29 cellular contexts compared by ENCODE assay signal in the genomic region with DNA sequence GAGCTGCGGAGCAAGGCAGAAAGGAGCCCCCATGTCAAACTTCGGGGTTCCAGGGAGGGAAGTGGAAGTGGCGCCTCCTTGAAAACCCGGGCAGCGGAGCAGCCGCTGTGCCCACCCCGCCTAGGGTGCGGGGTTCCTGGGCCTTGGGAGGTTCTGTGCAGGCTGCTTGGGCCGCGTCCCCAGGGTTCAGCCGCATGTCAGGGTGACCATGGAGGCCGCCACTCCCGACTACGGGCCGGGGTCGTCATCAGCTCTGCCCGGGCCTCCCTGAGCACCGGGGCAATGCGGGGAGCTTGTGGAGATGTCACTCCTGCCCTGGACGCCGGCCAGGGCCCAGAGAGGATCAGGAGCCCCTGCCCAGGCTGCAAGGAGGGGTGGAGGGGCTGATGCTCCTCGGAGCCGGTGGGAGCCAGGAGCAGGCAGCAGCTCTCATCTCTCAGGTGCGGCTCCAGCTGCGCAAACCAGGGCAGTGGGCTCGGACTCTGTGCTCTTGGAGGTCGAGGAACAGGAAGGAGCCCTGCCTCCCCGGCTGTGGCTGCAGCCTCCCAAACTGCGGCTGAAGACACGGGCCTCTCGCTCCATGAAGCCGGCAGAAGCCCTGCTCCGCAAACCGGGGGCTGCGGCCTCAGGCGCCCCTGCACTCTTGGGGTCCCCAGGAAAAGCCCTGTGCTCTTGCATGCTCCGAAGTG.
"Had no signal": no experiment of that assay in that cellular context is flagged by ENCODE, and none has a peak within 500 bp of the region (broad histone marks: within the 10 kb centered on the region; RNA-seq: fewer than 3 reads in every experiment).

No MANE protein-coding gene starts in this region.

- H3K27me3 ChIP-seq: adrenal gland, ascending aorta, breast epithelium, cardiac muscle cell had no signal

- H3K36me3 ChIP-seq: adrenal gland, ascending aorta, breast epithelium, cardiac muscle cell had no signal

- H3K4me1 ChIP-seq: adrenal gland, ascending aorta, breast epithelium had no signal

- ATAC-seq: activated CD4-positive, alpha-beta T cell treated with anti-CD3 and anti-CD28 coated beads for 36 hours; activated CD8-positive, alpha-beta memory T cell treated with anti-CD3 and anti-CD28 coated beads, Interleukin-2, amount 10 ng/mL, durations not matched to agents 7 days and 5 days; activated CD8-positive, alpha-beta T cell treated with anti-CD3 and anti-CD28 coated beads, Interleukin-2, amount 10 ng/mL, durations not matched to agents 7 days and 5 days; activated naive CD8-positive, alpha-beta T cell treated with anti-CD3 and anti-CD28 coated beads, Interleukin-2, amount 50 U/mL, for 24 hours; effector memory CD8-positive, alpha-beta T cell had no signal

- H3K27ac ChIP-seq: adrenal gland, ascending aorta, breast epithelium, cardiac muscle cell, coronary artery, epithelial cell of prostate had no signal

- H3K4me3 ChIP-seq: adrenal gland, ascending aorta, breast epithelium, cardiac muscle cell, coronary artery had no signal

- H3K9me3 ChIP-seq: adrenal gland, ascending aorta, breast epithelium had no signal

- DNase-seq: activated CD4-positive, alpha-beta memory T cell treated with anti-CD3 and anti-CD28 coated beads for 36 hours; activated CD4-positive, alpha-beta T cell treated with anti-CD3 and anti-CD28 coated beads for 36 hours; activated CD4-positive, alpha-beta T cell treated with anti-CD3 and anti-CD28 coated beads, Interleukin-2, amount 10 ng/mL, durations not matched to agents 24 days and 14 days; activated CD4-positive, CD25-positive, alpha-beta regulatory T cell; activated CD4-positive, CD25-positive, alpha-beta regulatory T cell treated with anti-CD3 and anti-CD28 coated beads, Interleukin-2, amount 50 U/mL, for 72 hours; activated CD8-positive, alpha-beta memory T cell treated with anti-CD3 and anti-CD28 coated beads, Interleukin-2, amount 10 ng/mL, durations not matched to agents 7 days and 5 days; activated CD8-positive, alpha-beta memory T cell treated with anti-CD3 and anti-CD28 coated beads, Interleukin-2, amount 50 U/mL, for 4 hours; activated CD8-positive, alpha-beta T cell treated with anti-CD3 and anti-CD28 coated beads, Interleukin-2, amount 10 ng/mL, durations not matched to agents 7 days and 5 days; activated effector memory CD4-positive, alpha-beta T cell treated with anti-CD3 and anti-CD28 coated beads, Interleukin-2, amount 50 U/mL, for 16 hours; activated naive CD4-positive, alpha-beta T cell treated with anti-CD3 and anti-CD28 coated beads for 36 hours; activated naive CD8-positive, alpha-beta T cell treated with anti-CD3 and anti-CD28 coated beads for 36 hours; activated naive CD8-positive, alpha-beta T cell treated with anti-CD3 and anti-CD28 coated beads, Interleukin-2, amount 50 U/mL, for 24 hours; activated T-cell treated with anti-CD3 and anti-CD28 coated beads, Interleukin-2, amount 50 U/mL, for 1 hour; activated T-cell treated with anti-CD3 and anti-CD28 coated beads, Interleukin-2, amount 50 U/mL, for 48 hours; adrenal gland; amygdala; central memory CD4-positive, alpha-beta T cell; cerebellar nuclear complex; dermis blood vessel endothelial cell; effector CD4-positive, alpha-beta T cell; effector memory CD8-positive, alpha-beta T cell; foreskin fibroblast; head of caudate nucleus; T-helper 2 cell had no signal
